Comparison of ENCODE assay signal across 1 cellular context in genomic region chr3:52204337-52205073, GRCh38.
TF ChIP-seq lines count a peak whose summit lies in the region.

No MANE protein-coding gene starts in this region.

TF ChIP-seq in K562, 482 proteins besides CTCF, POLR2A, EP300 and RAD21:
- TF ChIP-seq ZNF584 (CRISPR knock-in tag; IDR thresholded peaks at IDR 0.05; ENCODE audit: low read depth) = no peak
- TF ChIP-seq NFIC (IDR thresholded peaks at IDR 0.05) = peak; percentile 59
- TF ChIP-seq, protein P1, sequence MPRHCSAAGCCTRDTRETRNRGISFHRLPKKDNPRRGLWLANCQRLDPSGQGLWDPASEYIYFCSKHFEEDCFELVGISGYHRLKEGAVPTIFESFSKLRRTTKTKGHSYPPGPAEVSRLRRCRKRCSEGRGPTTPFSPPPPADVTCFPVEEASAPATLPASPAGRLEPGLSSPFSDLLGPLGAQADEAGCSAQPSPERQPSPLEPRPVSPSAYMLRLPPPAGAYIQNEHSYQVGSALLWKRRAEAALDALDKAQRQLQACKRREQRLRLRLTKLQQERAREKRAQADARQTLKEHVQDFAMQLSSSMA (CRISPR knock-in tag; IDR thresholded peaks at IDR 0.05) = no peak
